Comparison of ENCODE assay signal across 1 cellular context in the genomic region with DNA sequence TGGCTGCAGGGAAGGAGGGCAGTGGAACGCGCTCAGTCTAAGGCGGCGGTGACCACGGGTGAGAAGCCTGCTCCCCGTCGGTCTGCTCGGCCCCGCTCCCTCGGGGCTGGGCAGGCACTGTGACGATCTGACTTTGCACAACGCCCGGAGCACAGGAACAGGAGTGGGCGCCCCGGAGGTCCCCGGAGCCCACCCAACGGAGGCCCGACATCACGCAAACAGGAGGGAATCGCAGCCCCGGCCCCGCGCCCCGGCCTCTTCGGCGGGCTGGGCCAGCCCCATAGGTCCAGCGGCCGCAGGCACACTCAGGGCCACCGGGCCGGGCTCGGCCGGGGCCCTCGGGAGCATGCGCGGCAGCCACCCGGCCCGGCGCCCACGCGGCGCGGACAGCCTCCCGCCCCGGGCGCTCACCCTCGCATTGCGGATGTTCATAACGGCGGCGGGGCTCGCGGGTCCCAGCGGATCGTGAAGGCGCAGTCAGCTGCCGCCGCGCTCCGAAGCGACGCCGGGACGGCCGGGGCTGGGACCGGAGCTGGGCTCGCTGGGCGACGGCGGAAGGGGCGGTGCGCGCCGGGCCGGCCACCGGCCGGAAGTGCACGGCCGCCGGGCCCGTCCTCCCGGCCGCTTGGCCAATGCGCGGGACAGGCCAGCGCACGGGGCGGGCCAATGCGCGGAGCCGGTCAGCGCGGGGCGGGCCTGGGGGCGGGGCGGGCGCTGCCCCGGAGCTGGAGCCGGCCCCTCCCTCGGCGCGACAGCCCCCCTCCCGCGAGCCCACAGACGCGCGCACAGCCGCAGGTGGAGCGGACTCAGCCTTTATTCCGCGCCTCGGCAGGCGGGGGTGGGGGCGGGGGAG.
TF ChIP-seq lines count a peak whose summit lies in the region.

A gene (minus strand): TSS at position 565 of the 853 bp plus-strand sequence. CDS start 133 bp downstream, at position 432.

TF ChIP-seq in HepG2, 621 proteins besides CTCF, POLR2A, EP300 and RAD21 (continued from another document):
- TF ChIP-seq, protein P1, sequence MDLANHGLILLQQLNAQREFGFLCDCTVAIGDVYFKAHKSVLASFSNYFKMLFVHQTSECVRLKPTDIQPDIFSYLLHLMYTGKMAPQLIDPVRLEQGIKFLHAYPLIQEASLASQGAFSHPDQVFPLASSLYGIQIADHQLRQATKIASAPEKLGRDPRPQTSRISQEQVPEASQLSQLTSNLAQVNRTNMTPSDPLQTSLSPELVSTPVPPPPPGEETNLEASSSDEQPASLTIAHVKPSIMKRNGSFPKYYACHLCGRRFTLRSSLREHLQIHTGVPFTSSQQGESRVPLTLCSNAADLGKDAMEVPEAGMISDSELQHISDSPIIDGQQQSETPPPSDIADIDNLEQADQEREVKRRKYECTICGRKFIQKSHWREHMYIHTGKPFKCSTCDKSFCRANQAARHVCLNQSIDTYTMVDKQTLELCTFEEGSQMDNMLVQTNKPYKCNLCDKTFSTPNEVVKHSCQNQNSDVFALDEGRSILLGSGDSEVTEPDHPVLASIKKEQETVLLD (CRISPR knock-in tag; IDR thresholded peaks at IDR 0.05; ENCODE audit: low read depth) = 0 out of 2 replicates have a peak, but pooled peaks have one; percentile 26
- TF ChIP-seq FOXA1 (IDR thresholded peaks at IDR 0.05) (no peak), FOXA1 (CRISPR knock-in tag; IDR thresholded peaks at IDR 0.05) (no peak), ZNF251 (CRISPR knock-in tag; IDR thresholded peaks at IDR 0.05) (no peak), MBNL3 (CRISPR knock-in tag; conservative IDR thresholded peaks at IDR 0.05) (no peak), GABPB1 (CRISPR knock-in tag; IDR thresholded peaks at IDR 0.05) (peak; percentile 72), MXI1 (IDR thresholded peaks at IDR 0.05; ENCODE audit: borderline replicate concordance, low read depth, low read length) (peak; percentile 38; the same call in 1 of the 3 replicates), KDM2A (CRISPR knock-in tag; IDR thresholded peaks at IDR 0.05; ENCODE audit: borderline replicate concordance, low read depth) (peak; percentile 37; the same call in 1 of the 2 replicates), ZFX (CRISPR knock-in tag; IDR thresholded peaks at IDR 0.05; ENCODE audit: low read depth) (peak; percentile 30; the same call in 1 of the 2 replicates), ARNT2 (CRISPR knock-in tag; IDR thresholded peaks at IDR 0.05; ENCODE audit: low read depth) (0 out of 2 replicates have a peak, but pooled peaks have one; percentile 16), AGO2 (optimal IDR thresholded peaks at IDR 0.05; ENCODE audit: low read depth, low read length) (peak; percentile 30), ZKSCAN8 (CRISPR knock-in tag; IDR thresholded peaks at IDR 0.05; ENCODE audit: borderline replicate concordance) (no peak), SP2 (CRISPR knock-in tag; IDR thresholded peaks at IDR 0.05) (peak; percentile 66; the same call in 1 of the 2 replicates)
- TF ChIP-seq, protein P2, sequence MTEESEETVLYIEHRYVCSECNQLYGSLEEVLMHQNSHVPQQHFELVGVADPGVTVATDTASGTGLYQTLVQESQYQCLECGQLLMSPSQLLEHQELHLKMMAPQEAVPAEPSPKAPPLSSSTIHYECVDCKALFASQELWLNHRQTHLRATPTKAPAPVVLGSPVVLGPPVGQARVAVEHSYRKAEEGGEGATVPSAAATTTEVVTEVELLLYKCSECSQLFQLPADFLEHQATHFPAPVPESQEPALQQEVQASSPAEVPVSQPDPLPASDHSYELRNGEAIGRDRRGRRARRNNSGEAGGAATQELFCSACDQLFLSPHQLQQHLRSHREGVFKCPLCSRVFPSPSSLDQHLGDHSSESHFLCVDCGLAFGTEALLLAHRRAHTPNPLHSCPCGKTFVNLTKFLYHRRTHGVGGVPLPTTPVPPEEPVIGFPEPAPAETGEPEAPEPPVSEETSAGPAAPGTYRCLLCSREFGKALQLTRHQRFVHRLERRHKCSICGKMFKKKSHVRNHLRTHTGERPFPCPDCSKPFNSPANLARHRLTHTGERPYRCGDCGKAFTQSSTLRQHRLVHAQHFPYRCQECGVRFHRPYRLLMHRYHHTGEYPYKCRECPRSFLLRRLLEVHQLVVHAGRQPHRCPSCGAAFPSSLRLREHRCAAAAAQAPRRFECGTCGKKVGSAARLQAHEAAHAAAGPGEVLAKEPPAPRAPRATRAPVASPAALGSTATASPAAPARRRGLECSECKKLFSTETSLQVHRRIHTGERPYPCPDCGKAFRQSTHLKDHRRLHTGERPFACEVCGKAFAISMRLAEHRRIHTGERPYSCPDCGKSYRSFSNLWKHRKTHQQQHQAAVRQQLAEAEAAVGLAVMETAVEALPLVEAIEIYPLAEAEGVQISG (CRISPR knock-in tag; IDR thresholded peaks at IDR 0.05) = no peak
- TF ChIP-seq, protein P3, sequence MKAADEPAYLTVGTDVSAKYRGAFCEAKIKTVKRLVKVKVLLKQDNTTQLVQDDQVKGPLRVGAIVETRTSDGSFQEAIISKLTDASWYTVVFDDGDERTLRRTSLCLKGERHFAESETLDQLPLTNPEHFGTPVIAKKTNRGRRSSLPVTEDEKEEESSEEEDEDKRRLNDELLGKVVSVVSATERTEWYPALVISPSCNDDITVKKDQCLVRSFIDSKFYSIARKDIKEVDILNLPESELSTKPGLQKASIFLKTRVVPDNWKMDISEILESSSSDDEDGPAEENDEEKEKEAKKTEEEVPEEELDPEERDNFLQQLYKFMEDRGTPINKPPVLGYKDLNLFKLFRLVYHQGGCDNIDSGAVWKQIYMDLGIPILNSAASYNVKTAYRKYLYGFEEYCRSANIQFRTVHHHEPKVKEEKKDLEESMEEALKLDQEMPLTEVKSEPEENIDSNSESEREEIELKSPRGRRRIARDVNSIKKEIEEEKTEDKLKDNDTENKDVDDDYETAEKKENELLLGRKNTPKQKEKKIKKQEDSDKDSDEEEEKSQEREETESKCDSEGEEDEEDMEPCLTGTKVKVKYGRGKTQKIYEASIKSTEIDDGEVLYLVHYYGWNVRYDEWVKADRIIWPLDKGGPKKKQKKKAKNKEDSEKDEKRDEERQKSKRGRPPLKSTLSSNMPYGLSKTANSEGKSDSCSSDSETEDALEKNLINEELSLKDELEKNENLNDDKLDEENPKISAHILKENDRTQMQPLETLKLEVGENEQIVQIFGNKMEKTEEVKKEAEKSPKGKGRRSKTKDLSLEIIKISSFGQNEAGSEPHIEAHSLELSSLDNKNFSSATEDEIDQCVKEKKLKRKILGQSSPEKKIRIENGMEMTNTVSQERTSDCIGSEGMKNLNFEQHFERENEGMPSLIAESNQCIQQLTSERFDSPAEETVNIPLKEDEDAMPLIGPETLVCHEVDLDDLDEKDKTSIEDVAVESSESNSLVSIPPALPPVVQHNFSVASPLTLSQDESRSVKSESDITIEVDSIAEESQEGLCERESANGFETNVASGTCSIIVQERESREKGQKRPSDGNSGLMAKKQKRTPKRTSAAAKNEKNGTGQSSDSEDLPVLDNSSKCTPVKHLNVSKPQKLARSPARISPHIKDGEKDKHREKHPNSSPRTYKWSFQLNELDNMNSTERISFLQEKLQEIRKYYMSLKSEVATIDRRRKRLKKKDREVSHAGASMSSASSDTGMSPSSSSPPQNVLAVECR (CRISPR knock-in tag; IDR thresholded peaks at IDR 0.05; ENCODE audit: borderline replicate concordance) = peak; percentile 31; the same call in 1 of the 2 replicates
- TF ChIP-seq, protein P4, sequence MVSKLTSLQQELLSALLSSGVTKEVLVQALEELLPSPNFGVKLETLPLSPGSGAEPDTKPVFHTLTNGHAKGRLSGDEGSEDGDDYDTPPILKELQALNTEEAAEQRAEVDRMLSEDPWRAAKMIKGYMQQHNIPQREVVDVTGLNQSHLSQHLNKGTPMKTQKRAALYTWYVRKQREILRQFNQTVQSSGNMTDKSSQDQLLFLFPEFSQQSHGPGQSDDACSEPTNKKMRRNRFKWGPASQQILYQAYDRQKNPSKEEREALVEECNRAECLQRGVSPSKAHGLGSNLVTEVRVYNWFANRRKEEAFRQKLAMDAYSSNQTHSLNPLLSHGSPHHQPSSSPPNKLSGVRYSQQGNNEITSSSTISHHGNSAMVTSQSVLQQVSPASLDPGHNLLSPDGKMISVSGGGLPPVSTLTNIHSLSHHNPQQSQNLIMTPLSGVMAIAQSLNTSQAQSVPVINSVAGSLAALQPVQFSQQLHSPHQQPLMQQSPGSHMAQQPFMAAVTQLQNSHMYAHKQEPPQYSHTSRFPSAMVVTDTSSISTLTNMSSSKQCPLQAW (CRISPR knock-in tag; IDR thresholded peaks at IDR 0.05) = no peak
- TF ChIP-seq, protein P5, sequence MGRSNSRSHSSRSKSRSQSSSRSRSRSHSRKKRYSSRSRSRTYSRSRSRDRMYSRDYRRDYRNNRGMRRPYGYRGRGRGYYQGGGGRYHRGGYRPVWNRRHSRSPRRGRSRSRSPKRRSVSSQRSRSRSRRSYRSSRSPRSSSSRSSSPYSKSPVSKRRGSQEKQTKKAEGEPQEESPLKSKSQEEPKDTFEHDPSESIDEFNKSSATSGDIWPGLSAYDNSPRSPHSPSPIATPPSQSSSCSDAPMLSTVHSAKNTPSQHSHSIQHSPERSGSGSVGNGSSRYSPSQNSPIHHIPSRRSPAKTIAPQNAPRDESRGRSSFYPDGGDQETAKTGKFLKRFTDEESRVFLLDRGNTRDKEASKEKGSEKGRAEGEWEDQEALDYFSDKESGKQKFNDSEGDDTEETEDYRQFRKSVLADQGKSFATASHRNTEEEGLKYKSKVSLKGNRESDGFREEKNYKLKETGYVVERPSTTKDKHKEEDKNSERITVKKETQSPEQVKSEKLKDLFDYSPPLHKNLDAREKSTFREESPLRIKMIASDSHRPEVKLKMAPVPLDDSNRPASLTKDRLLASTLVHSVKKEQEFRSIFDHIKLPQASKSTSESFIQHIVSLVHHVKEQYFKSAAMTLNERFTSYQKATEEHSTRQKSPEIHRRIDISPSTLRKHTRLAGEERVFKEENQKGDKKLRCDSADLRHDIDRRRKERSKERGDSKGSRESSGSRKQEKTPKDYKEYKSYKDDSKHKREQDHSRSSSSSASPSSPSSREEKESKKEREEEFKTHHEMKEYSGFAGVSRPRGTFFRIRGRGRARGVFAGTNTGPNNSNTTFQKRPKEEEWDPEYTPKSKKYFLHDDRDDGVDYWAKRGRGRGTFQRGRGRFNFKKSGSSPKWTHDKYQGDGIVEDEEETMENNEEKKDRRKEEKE (IDR thresholded peaks at IDR 0.05) = no peak
- TF ChIP-seq, protein P6, sequence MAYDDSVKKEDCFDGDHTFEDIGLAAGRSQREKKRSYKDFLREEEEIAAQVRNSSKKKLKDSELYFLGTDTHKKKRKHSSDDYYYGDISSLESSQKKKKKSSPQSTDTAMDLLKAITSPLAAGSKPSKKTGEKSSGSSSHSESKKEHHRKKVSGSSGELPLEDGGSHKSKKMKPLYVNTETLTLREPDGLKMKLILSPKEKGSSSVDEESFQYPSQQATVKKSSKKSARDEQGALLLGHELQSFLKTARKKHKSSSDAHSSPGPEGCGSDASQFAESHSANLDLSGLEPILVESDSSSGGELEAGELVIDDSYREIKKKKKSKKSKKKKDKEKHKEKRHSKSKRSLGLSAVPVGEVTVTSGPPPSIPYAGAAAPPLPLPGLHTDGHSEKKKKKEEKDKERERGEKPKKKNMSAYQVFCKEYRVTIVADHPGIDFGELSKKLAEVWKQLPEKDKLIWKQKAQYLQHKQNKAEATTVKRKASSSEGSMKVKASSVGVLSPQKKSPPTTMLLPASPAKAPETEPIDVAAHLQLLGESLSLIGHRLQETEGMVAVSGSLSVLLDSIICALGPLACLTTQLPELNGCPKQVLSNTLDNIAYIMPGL (CRISPR knock-in tag; IDR thresholded peaks at IDR 0.05; ENCODE audit: borderline replicate concordance in 1 of 2, low read depth in 1 of 2) = no peak
- TF ChIP-seq, protein P7, sequence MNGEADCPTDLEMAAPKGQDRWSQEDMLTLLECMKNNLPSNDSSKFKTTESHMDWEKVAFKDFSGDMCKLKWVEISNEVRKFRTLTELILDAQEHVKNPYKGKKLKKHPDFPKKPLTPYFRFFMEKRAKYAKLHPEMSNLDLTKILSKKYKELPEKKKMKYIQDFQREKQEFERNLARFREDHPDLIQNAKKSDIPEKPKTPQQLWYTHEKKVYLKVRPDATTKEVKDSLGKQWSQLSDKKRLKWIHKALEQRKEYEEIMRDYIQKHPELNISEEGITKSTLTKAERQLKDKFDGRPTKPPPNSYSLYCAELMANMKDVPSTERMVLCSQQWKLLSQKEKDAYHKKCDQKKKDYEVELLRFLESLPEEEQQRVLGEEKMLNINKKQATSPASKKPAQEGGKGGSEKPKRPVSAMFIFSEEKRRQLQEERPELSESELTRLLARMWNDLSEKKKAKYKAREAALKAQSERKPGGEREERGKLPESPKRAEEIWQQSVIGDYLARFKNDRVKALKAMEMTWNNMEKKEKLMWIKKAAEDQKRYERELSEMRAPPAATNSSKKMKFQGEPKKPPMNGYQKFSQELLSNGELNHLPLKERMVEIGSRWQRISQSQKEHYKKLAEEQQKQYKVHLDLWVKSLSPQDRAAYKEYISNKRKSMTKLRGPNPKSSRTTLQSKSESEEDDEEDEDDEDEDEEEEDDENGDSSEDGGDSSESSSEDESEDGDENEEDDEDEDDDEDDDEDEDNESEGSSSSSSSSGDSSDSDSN (CRISPR knock-in tag; IDR thresholded peaks at IDR 0.05) = peak; percentile 36; the same call in 1 of the 2 replicates
TF ChIP-seq in HepG2: peak in this region for 12.
